In the genomic region with DNA sequence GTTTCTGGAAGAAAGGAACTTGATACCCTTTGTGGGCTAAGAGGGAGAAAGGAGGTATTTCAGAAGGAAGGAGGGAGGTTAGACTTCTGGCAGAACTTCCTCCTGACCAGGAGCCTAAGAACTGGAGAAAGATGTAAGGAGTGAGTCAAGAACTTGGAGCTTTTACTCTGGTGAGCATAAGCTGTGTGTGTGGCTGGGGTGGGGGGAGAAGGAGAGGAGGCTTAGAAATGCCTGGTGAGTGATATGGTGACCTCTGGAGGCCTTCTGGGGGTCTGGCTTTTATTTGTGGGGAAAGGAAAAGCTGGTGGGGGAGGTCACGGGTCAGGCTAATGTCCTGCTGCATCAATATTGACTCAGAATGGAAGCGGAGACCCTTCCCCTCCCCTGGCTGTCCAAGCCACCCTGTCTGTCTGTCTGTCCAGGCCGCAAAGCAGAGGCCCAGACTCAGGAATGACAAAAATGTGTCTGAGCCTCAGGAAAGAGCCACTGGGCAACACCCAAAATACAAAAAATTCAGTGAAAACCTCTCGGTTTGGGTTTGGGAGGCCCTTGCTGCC, we compare ENCODE assay signal across 1 cellular context.
TF ChIP-seq lines count a peak whose summit lies in the region.

No MANE protein-coding gene starts in this region.

TF ChIP-seq in GM23338, 12 proteins besides CTCF, POLR2A, EP300 and RAD21 (continued from another document):
- TF ChIP-seq, protein P1, sequence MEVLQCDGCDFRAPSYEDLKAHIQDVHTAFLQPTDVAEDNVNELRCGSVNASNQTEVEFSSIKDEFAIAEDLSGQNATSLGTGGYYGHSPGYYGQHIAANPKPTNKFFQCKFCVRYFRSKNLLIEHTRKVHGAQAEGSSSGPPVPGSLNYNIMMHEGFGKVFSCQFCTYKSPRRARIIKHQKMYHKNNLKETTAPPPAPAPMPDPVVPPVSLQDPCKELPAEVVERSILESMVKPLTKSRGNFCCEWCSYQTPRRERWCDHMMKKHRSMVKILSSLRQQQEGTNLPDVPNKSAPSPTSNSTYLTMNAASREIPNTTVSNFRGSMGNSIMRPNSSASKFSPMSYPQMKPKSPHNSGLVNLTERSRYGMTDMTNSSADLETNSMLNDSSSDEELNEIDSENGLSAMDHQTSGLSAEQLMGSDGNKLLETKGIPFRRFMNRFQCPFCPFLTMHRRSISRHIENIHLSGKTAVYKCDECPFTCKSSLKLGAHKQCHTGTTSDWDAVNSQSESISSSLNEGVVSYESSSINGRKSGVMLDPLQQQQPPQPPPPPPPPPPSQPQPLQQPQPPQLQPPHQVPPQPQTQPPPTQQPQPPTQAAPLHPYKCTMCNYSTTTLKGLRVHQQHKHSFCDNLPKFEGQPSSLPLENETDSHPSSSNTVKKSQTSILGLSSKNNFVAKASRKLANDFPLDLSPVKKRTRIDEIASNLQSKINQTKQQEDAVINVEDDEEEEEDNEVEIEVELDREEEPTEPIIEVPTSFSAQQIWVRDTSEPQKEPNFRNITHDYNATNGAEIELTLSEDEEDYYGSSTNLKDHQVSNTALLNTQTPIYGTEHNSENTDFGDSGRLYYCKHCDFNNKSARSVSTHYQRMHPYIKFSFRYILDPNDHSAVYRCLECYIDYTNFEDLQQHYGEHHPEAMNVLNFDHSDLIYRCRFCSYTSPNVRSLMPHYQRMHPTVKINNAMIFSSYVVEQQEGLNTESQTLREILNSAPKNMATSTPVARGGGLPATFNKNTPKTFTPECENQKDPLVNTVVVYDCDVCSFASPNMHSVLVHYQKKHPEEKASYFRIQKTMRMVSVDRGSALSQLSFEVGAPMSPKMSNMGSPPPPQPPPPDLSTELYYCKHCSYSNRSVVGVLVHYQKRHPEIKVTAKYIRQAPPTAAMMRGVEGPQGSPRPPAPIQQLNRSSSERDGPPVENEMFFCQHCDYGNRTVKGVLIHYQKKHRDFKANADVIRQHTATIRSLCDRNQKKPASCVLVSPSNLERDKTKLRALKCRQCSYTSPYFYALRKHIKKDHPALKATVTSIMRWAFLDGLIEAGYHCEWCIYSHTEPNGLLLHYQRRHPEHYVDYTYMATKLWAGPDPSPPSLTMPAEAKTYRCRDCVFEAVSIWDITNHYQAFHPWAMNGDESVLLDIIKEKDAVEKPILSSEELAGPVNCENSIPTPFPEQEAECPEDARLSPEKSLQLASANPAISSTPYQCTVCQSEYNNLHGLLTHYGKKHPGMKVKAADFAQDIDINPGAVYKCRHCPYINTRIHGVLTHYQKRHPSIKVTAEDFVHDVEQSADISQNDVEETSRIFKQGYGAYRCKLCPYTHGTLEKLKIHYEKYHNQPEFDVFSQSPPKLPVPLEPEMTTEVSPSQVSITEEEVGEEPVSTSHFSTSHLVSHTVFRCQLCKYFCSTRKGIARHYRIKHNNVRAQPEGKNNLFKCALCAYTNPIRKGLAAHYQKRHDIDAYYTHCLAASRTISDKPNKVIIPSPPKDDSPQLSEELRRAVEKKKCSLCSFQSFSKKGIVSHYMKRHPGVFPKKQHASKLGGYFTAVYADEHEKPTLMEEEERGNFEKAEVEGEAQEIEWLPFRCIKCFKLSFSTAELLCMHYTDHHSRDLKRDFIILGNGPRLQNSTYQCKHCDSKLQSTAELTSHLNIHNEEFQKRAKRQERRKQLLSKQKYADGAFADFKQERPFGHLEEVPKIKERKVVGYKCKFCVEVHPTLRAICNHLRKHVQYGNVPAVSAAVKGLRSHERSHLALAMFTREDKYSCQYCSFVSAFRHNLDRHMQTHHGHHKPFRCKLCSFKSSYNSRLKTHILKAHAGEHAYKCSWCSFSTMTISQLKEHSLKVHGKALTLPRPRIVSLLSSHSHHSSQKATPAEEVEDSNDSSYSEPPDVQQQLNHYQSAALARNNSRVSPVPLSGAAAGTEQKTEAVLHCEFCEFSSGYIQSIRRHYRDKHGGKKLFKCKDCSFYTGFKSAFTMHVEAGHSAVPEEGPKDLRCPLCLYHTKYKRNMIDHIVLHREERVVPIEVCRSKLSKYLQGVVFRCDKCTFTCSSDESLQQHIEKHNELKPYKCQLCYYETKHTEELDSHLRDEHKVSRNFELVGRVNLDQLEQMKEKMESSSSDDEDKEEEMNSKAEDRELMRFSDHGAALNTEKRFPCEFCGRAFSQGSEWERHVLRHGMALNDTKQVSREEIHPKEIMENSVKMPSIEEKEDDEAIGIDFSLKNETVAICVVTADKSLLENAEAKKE (CRISPR knock-in tag; IDR thresholded peaks at IDR 0.05) = no peak
- no peak for TF ChIP-seq POLR2AphosphoS5 (IDR thresholded peaks at IDR 0.05; ENCODE audit: low read depth)
